In the genomic region with DNA sequence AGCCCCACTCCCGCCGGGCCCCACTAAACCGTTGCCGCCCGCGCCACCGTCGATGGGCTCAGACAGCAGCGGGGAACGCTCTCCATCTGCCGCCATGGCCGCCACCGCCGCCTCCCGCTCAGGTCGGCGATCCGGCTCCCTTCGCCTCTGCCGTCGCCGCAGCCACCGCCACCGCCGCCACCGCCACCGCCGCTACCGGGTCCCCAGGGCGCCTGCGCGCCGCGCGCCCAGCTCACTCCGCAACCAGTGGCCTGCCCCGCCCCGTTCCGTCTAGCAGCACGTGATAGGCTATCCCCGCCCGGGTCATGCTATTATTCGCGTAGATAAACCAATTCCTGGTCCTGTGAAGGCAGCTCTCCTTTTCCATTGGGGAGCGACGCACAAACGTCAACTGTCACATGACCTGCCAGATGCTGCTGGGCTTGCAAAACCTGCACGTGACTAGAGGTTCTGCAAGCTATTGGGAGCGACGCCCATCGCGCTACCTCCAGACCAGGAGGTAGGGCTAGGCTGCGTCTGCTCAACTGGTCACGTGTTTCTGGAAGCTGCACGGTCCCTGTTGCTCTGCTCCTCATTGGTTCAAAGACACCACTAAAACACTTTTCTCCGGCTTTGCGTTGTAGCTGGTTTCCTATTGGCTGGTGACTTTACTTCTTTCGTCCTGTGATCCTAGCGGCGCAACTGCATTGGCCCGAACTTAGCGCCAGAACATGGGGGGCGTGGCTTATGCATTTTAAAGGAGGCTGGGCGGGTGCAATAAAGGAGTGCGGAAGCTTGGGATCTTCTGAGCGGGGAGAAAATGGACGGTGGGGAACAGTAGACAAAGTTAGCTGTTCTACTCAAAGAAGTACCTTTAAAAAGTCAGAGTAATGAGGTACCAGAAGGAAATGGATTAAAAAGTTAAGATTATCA, we compare ENCODE assay signal across 1 cellular context.
TF ChIP-seq lines count a peak whose summit lies in the region.

A gene (minus strand): TSS at position 205 of the 912 bp plus-strand sequence. CDS start 109 bp downstream, at position 96.

TF ChIP-seq in HepG2, 621 proteins besides CTCF, POLR2A, EP300 and RAD21 (continued from another document and continues in another):
- TF ChIP-seq ZNF615 (CRISPR knock-in tag; IDR thresholded peaks at IDR 0.05; ENCODE audit: borderline replicate concordance) (no peak), FOXK1 (CRISPR knock-in tag; IDR thresholded peaks at IDR 0.05; ENCODE audit: borderline replicate concordance, low read depth) (peak; percentile 96), HDAC6 (IDR thresholded peaks at IDR 0.05; ENCODE audit: low read depth, low read length) (no peak), ZNF839 (CRISPR knock-in tag; IDR thresholded peaks at IDR 0.05; ENCODE audit: borderline replicate concordance) (peak; percentile 75; the same call in 1 of the 2 replicates), SNAI1 (CRISPR knock-in tag; IDR thresholded peaks at IDR 0.05; ENCODE audit: borderline replicate concordance) (no peak; the same call in 1 of the 2 replicates), IKZF4 (CRISPR knock-in tag; IDR thresholded peaks at IDR 0.05; ENCODE audit: borderline replicate concordance, low read depth, not compliant biosample characterization) (peak; percentile 88), ZSCAN29 (CRISPR knock-in tag; conservative IDR thresholded peaks at IDR 0.05) (peak; percentile 72; the same call in 1 of the 2 replicates), SMC3 (IDR thresholded peaks at IDR 0.05; ENCODE audit: low read length) (no peak), ZNF547 (CRISPR knock-in tag; IDR thresholded peaks at IDR 0.05) (peak; percentile 91), RBFOX2 (IDR thresholded peaks at IDR 0.05; ENCODE audit: low read depth, low read length) (peak; percentile 92), FOXA1 (IDR thresholded peaks at IDR 0.05) (no peak), FOXA1 (CRISPR knock-in tag; IDR thresholded peaks at IDR 0.05) (peak; percentile 38; the same call in 1 of the 2 replicates), ZNF550 (CRISPR knock-in tag; IDR thresholded peaks at IDR 0.05; ENCODE audit: borderline replicate concordance) (peak; percentile 86; the same call in 1 of the 2 replicates), ZFP41 (CRISPR knock-in tag; IDR thresholded peaks at IDR 0.05; ENCODE audit: borderline replicate concordance) (peak; percentile 90; the same call in 1 of the 2 replicates), ZBTB21 (CRISPR knock-in tag; IDR thresholded peaks at IDR 0.05) (no peak), PHF5A (CRISPR knock-in tag; IDR thresholded peaks at IDR 0.05; ENCODE audit: low read depth, unreplicated experiment) (peak; percentile 90), TARDBP (CRISPR knock-in tag; IDR thresholded peaks at IDR 0.05) (peak; percentile 69; the same call in 1 of the 2 replicates), PAWR (CRISPR knock-in tag; IDR thresholded peaks at IDR 0.05; ENCODE audit: borderline replicate concordance) (no peak), ZSCAN25 (CRISPR knock-in tag; IDR thresholded peaks at IDR 0.05) (peak; percentile 80), TRIM24 (CRISPR knock-in tag; IDR thresholded peaks at IDR 0.05) (no peak), CEBPG (CRISPR knock-in tag; IDR thresholded peaks at IDR 0.05) (peak; percentile 92), ZNF446 (CRISPR knock-in tag; IDR thresholded peaks at IDR 0.05) (0 out of 2 replicates have a peak, but pooled peaks have one; percentile 85), NRL (CRISPR knock-in tag; IDR thresholded peaks at IDR 0.05; ENCODE audit: borderline replicate concordance) (peak; percentile 84), ZFAT (CRISPR knock-in tag; conservative IDR thresholded peaks at IDR 0.05) (no peak), ZNF629 (CRISPR knock-in tag; conservative IDR thresholded peaks at IDR 0.05) (no peak; the same call in 1 of the 2 replicates), MTA3 (CRISPR knock-in tag; IDR thresholded peaks at IDR 0.05) (no peak)
- TF ChIP-seq, protein P1, sequence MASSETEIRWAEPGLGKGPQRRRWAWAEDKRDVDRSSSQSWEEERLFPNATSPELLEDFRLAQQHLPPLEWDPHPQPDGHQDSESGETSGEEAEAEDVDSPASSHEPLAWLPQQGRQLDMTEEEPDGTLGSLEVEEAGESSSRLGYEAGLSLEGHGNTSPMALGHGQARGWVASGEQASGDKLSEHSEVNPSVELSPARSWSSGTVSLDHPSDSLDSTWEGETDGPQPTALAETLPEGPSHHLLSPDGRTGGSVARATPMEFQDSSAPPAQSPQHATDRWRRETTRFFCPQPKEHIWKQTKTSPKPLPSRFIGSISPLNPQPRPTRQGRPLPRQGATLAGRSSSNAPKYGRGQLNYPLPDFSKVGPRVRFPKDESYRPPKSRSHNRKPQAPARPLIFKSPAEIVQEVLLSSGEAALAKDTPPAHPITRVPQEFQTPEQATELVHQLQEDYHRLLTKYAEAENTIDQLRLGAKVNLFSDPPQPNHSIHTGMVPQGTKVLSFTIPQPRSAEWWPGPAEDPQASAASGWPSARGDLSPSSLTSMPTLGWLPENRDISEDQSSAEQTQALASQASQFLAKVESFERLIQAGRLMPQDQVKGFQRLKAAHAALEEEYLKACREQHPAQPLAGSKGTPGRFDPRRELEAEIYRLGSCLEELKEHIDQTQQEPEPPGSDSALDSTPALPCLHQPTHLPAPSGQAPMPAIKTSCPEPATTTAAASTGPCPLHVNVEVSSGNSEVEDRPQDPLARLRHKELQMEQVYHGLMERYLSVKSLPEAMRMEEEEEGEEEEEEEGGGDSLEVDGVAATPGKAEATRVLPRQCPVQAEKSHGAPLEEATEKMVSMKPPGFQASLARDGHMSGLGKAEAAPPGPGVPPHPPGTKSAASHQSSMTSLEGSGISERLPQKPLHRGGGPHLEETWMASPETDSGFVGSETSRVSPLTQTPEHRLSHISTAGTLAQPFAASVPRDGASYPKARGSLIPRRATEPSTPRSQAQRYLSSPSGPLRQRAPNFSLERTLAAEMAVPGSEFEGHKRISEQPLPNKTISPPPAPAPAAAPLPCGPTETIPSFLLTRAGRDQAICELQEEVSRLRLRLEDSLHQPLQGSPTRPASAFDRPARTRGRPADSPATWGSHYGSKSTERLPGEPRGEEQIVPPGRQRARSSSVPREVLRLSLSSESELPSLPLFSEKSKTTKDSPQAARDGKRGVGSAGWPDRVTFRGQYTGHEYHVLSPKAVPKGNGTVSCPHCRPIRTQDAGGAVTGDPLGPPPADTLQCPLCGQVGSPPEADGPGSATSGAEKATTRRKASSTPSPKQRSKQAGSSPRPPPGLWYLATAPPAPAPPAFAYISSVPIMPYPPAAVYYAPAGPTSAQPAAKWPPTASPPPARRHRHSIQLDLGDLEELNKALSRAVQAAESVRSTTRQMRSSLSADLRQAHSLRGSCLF (CRISPR knock-in tag; IDR thresholded peaks at IDR 0.05; ENCODE audit: borderline replicate concordance): peak; percentile 43; the same call in 1 of the 2 replicates
- TF ChIP-seq, protein P2, sequence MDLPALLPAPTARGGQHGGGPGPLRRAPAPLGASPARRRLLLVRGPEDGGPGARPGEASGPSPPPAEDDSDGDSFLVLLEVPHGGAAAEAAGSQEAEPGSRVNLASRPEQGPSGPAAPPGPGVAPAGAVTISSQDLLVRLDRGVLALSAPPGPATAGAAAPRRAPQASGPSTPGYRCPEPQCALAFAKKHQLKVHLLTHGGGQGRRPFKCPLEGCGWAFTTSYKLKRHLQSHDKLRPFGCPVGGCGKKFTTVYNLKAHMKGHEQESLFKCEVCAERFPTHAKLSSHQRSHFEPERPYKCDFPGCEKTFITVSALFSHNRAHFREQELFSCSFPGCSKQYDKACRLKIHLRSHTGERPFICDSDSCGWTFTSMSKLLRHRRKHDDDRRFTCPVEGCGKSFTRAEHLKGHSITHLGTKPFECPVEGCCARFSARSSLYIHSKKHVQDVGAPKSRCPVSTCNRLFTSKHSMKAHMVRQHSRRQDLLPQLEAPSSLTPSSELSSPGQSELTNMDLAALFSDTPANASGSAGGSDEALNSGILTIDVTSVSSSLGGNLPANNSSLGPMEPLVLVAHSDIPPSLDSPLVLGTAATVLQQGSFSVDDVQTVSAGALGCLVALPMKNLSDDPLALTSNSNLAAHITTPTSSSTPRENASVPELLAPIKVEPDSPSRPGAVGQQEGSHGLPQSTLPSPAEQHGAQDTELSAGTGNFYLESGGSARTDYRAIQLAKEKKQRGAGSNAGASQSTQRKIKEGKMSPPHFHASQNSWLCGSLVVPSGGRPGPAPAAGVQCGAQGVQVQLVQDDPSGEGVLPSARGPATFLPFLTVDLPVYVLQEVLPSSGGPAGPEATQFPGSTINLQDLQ (CRISPR knock-in tag; IDR thresholded peaks at IDR 0.05): peak; percentile 89
- TF ChIP-seq, protein P3, sequence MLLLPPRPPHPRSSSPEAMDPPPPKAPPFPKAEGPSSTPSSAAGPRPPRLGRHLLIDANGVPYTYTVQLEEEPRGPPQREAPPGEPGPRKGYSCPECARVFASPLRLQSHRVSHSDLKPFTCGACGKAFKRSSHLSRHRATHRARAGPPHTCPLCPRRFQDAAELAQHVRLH (CRISPR knock-in tag; IDR thresholded peaks at IDR 0.05; ENCODE audit: borderline replicate concordance, low read depth): peak; percentile 96; the same call in 1 of the 2 replicates
- TF ChIP-seq, protein P4, sequence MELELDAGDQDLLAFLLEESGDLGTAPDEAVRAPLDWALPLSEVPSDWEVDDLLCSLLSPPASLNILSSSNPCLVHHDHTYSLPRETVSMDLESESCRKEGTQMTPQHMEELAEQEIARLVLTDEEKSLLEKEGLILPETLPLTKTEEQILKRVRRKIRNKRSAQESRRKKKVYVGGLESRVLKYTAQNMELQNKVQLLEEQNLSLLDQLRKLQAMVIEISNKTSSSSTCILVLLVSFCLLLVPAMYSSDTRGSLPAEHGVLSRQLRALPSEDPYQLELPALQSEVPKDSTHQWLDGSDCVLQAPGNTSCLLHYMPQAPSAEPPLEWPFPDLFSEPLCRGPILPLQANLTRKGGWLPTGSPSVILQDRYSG (CRISPR knock-in tag; IDR thresholded peaks at IDR 0.05): no peak
- TF ChIP-seq, protein P5, sequence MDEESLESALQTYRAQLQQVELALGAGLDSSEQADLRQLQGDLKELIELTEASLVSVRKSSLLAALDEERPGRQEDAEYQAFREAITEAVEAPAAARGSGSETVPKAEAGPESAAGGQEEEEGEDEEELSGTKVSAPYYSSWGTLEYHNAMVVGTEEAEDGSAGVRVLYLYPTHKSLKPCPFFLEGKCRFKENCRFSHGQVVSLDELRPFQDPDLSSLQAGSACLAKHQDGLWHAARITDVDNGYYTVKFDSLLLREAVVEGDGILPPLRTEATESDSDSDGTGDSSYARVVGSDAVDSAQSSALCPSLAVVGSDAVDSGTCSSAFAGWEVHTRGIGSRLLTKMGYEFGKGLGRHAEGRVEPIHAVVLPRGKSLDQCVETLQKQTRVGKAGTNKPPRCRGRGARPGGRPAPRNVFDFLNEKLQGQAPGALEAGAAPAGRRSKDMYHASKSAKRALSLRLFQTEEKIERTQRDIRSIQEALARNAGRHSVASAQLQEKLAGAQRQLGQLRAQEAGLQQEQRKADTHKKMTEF (CRISPR knock-in tag; IDR thresholded peaks at IDR 0.05): peak; percentile 96
- TF ChIP-seq, protein P6, sequence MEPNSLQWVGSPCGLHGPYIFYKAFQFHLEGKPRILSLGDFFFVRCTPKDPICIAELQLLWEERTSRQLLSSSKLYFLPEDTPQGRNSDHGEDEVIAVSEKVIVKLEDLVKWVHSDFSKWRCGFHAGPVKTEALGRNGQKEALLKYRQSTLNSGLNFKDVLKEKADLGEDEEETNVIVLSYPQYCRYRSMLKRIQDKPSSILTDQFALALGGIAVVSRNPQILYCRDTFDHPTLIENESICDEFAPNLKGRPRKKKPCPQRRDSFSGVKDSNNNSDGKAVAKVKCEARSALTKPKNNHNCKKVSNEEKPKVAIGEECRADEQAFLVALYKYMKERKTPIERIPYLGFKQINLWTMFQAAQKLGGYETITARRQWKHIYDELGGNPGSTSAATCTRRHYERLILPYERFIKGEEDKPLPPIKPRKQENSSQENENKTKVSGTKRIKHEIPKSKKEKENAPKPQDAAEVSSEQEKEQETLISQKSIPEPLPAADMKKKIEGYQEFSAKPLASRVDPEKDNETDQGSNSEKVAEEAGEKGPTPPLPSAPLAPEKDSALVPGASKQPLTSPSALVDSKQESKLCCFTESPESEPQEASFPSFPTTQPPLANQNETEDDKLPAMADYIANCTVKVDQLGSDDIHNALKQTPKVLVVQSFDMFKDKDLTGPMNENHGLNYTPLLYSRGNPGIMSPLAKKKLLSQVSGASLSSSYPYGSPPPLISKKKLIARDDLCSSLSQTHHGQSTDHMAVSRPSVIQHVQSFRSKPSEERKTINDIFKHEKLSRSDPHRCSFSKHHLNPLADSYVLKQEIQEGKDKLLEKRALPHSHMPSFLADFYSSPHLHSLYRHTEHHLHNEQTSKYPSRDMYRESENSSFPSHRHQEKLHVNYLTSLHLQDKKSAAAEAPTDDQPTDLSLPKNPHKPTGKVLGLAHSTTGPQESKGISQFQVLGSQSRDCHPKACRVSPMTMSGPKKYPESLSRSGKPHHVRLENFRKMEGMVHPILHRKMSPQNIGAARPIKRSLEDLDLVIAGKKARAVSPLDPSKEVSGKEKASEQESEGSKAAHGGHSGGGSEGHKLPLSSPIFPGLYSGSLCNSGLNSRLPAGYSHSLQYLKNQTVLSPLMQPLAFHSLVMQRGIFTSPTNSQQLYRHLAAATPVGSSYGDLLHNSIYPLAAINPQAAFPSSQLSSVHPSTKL (CRISPR knock-in tag; IDR thresholded peaks at IDR 0.05): peak; percentile 88
- TF ChIP-seq, protein P7, sequence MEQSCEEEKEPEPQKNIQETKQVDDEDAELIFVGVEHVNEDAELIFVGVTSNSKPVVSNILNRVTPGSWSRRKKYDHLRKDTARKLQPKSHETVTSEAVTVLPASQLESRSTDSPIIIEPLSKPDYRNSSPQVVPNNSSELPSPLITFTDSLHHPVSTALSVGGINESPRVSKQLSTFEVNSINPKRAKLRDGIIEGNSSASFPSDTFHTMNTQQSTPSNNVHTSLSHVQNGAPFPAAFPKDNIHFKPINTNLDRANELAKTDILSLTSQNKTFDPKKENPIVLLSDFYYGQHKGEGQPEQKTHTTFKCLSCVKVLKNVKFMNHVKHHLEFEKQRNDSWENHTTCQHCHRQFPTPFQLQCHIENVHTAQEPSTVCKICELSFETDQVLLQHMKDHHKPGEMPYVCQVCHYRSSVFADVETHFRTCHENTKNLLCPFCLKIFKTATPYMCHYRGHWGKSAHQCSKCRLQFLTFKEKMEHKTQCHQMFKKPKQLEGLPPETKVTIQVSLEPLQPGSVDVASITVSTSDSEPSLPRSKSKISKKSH (CRISPR knock-in tag; IDR thresholded peaks at IDR 0.05; ENCODE audit: borderline replicate concordance): peak; percentile 93
- TF ChIP-seq, protein P8, sequence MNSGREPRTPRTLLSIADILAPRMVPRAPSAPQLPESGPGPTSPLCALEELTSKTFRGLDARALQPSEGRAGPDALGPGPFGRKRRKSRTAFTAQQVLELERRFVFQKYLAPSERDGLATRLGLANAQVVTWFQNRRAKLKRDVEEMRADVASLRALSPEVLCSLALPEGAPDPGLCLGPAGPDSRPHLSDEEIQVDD (CRISPR knock-in tag; IDR thresholded peaks at IDR 0.05; ENCODE audit: borderline replicate concordance): peak; percentile 92; the same call in 1 of the 2 replicates
